In genomic region chr2:224271854-224272620, GRCh38 we compare ENCODE assay signal across 3 cellular contexts.
TF ChIP-seq lines count a peak whose summit lies in the region.

No MANE protein-coding gene starts in this region.

TF ChIP-seq in IMR-90, 13 proteins besides CTCF, POLR2A, EP300 and RAD21:
- TF ChIP-seq NFE2L2 (IDR thresholded peaks at IDR 0.05; ENCODE audit: low read depth, low read length) (no peak), RCOR1 (IDR thresholded peaks at IDR 0.05; ENCODE audit: insufficient replicate concordance, low read length) (no peak), USF2 (IDR thresholded peaks at IDR 0.05; ENCODE audit: low read depth, low read length) (no peak), SMC3 (IDR thresholded peaks at IDR 0.05; ENCODE audit: low read depth, low read length) (no peak), CEBPB (IDR thresholded peaks at IDR 0.05; ENCODE audit: low read depth, low read length) (no peak), CHD1 (IDR thresholded peaks at IDR 0.05; ENCODE audit: low read depth, low read length) (no peak), MAZ (IDR thresholded peaks at IDR 0.05; ENCODE audit: borderline replicate concordance, low read depth, low read length) (no peak), ELK1 (IDR thresholded peaks at IDR 0.05; ENCODE audit: borderline replicate concordance, low read depth, low read length) (no peak), FOS (IDR thresholded peaks at IDR 0.05; ENCODE audit: low read depth, low read length) (no peak), MXI1 (IDR thresholded peaks at IDR 0.05; ENCODE audit: borderline replicate concordance, low read depth, low read length) (no peak), MAFK (IDR thresholded peaks at IDR 0.05; ENCODE audit: low read depth, low read length) (no peak), BHLHE40 (IDR thresholded peaks at IDR 0.05; ENCODE audit: low read depth, low read length) (no peak), RFX5 (IDR thresholded peaks at IDR 0.05; ENCODE audit: low read depth, low read length) (no peak)
TF ChIP-seq in IMR-90: peak in this region for 0.

TF ChIP-seq in H1, 55 proteins besides CTCF, POLR2A, EP300 and RAD21:
- no peak for TF ChIP-seq CHD7 (IDR thresholded peaks at IDR 0.05; ENCODE audit: insufficient replicate concordance, low read length)
- TF ChIP-seq KDM5A (IDR thresholded peaks at IDR 0.05; ENCODE audit: low read length), result no peak
- TF ChIP-seq ATF3 (IDR thresholded peaks at IDR 0.05; ENCODE audit: insufficient read depth, low read depth, low read length), result no peak

TF ChIP-seq in liver, 16 proteins besides CTCF, POLR2A, EP300 and RAD21:
- peak; percentile 73 to 76 for TF ChIP-seq HNF4A (conservative IDR thresholded peaks at IDR 0.05)
- TF ChIP-seq RXRA (IDR thresholded peaks at IDR 0.05), result peak; percentile 43 to 67
- TF ChIP-seq ZBTB33 (IDR thresholded peaks at IDR 0.05), result no peak
- peak in 1 of 2 donors; percentile 18 for TF ChIP-seq JUND (IDR thresholded peaks at IDR 0.05)
